Comparison of ENCODE assay signal across 8 cellular contexts in genomic region chr11:43868852-43869567, GRCh38. TPM values are rescaled to one million over a fixed set of nuclear protein-coding genes. Genes with fewer than 3 reads are reported as not detected.
DNase-seq lines count a peak whose midpoint lies in the region; ATAC-seq and TF ChIP-seq lines count a peak whose summit lies in the region.

No MANE protein-coding gene starts in this region.

- no peaks in the 10 kb centered on the region for H3K9me3 ChIP-seq in CD4-positive, alpha-beta T cell (ENCODE audit: control insufficient read depth, low read length)
- H3K9me3 ChIP-seq in spleen = no peaks in the 10 kb centered on the region

- H3K27ac Mint-ChIP-seq in CD4-positive, alpha-beta T cell = no peak overlapping the region

- peaks cover 40% of the 10 kb centered on the region for H3K27me3 Mint-ChIP-seq in CD4-positive, alpha-beta T cell

- CTCF ChIA-PET in CD4-positive, alpha-beta T cell (lab: Charles Lee) = no interaction called here

- no peaks in the 10 kb centered on the region for H3K9me3 Mint-ChIP-seq in CD4-positive, alpha-beta T cell

- no peaks in the 10 kb centered on the region for H3K36me3 ChIP-seq in spleen

- TF ChIP-seq CTCF in CD4-positive, alpha-beta T cell (IDR thresholded peaks at IDR 0.05) = no peak
- no peak for TF ChIP-seq CTCF in spleen (IDR thresholded peaks at IDR 0.05 in 8 of 11, conservative IDR thresholded peaks at IDR 0.05 in 3 of 11)

- POLR2A ChIA-PET in CD4-positive, alpha-beta T cell (lab: Charles Lee) = interaction anchor here (1.1 kb wide), 1 partner anchor 189 kb away, joined by 3 read pairs; the partner anchor contains the start of gene HSD17B12

- H3K4me1 Mint-ChIP-seq in CD4-positive, alpha-beta T cell (ENCODE audit: low read depth) = peaks cover 11% of the 10 kb centered on the region

- peak overlapping the region; percentile 1 for H3K4me3 Mint-ChIP-seq in CD4-positive, alpha-beta T cell

- peak in 1 of 10 experiments; percentile 5 for DNase-seq in CD4-positive, alpha-beta T cell
- DNase-seq in RPMI8226 (peak; percentile 22), dermis blood vessel endothelial cell (peak; percentile 28), spleen (no peak), NCI-H510A (lab: John Stamatoyannopoulos, UW) (no peak)
- DNase-seq in stimulated activated CD4-positive, alpha-beta T cell treated with anti-CD3 and anti-CD28 coated beads, Interleukin-2, amount 100 ng/mL, for 24 hours = peak; percentile 6 to 41

- intact Hi-C loops in CD4-positive, alpha-beta T cell (cut with DNase I, micrococcal nuclease) = no loop called here
- intact Hi-C loops in spleen (cut with DNase I; ENCODE audit: low total_unique reads) = no loop called here

- H3K36me3 Mint-ChIP-seq in CD4-positive, alpha-beta T cell (ENCODE audit: low read depth) = no peaks in the 10 kb centered on the region

- no peak overlapping the region for H3K4me3 ChIP-seq in spleen

- 7 to 17% (median 15%) methylated on average over 5 of the region's 5 CpGs for whole genome bisulfite sequencing in spleen, 5 donors

- H3K27ac ChIP-seq in CD4-positive, alpha-beta T cell (ENCODE audit: low read depth, low read length) = no peak overlapping the region
- peak overlapping the region in 4 of 8 donors; percentile 13 to 71 (median 35) for H3K27ac ChIP-seq in spleen

- peak; percentile 93 for ATAC-seq in CD4-positive, alpha-beta T cell (ENCODE audit: poor library complexity)
- ATAC-seq in GM19035 (IDR thresholded peaks at IDR 0.05; ENCODE audit: unreplicated experiment) = peak; percentile 100
- peak; percentile 100 for ATAC-seq in HG03103 (IDR thresholded peaks at IDR 0.05; ENCODE audit: low read depth, unreplicated experiment)

- H3K27me3 ChIP-seq in CD4-positive, alpha-beta T cell (ENCODE audit: control insufficient read depth, insufficient read depth, low read length) = peaks cover 22% of the 10 kb centered on the region
- H3K27me3 ChIP-seq in spleen (replicated peaks in 1 of 7) = peaks cover 0 to 38% (median 5%) of the 10 kb centered on the region in 7 donors

- peaks cover 0 to 17% (median 11%) of the 10 kb centered on the region in 6 donors for H3K4me1 ChIP-seq in spleen

- no peak for TF ChIP-seq POLR2A in spleen (IDR thresholded peaks at IDR 0.05)

RNA-seq across cellular contexts. Expression of gene ALKBH3, which starts 11.6 kb away (rescaled TPM):
- total RNA-seq in CD4-positive, alpha-beta T cell = 10 to 100 TPM; 16.7 to 17.2 TPM
- total RNA-seq in dermis blood vessel endothelial cell (27.4 and 40.0 TPM in 2 replicates), spleen (10 to 100 TPM; 21.6 to 42.2 (median 31.7) TPM)
- polyA plus RNA-seq in spleen = 10 to 100 TPM; 28.2 to 36.6 (median 33.5) TPM

Comparison
In these comparisons a context has a peak if more than half of its experiments do, and no peak if none do; other contexts are left out.
1. DNase-seq: peak in RPMI8226 (single experiment), dermis blood vessel endothelial cell (single experiment) and stimulated activated CD4-positive, alpha-beta T cell treated with anti-CD3 and anti-CD28 coated beads, Interleukin-2, amount 100 ng/mL, for 24 hours (2 of 2); none in spleen (single experiment) and NCI-H510A (single experiment).
2. Peak in every context shown above with its lines, with median percentiles within 50 percentile points of each other: ATAC-seq.